Comparison of ENCODE assay signal across 15 cellular contexts in genomic region chr15:59166601-59167265, GRCh38. TPM values are rescaled to one million over a fixed set of nuclear protein-coding genes. Genes with fewer than 3 reads are reported as not detected.
DNase-seq lines count a peak whose midpoint lies in the region; ATAC-seq, FAIRE-seq and TF ChIP-seq lines count a peak whose summit lies in the region.
"Had no signal": no experiment of that assay in that cellular context is flagged by ENCODE, and none has a peak within 500 bp of the region (broad histone marks: within the 10 kb centered on the region; RNA-seq: fewer than 3 reads in every experiment).

No MANE protein-coding gene starts in this region.

- H3K4me1 Mint-ChIP-seq in activated CD4-positive, alpha-beta T cell treated with anti-CD3 and anti-CD28 coated beads, Interleukin-2, amount 10 ng/mL, durations not matched to agents 7 days and 5 days = peaks cover 34% of the 10 kb centered on the region
- H3K4me1 Mint-ChIP-seq in activated CD4-positive, alpha-beta memory T cell treated with anti-CD3 and anti-CD28 coated beads, Interleukin-2, amount 10 ng/mL, durations not matched to agents 7 days and 5 days = peaks cover 32% of the 10 kb centered on the region

- H3K36me3 ChIP-seq in keratinocyte (ENCODE audit: control insufficient read depth in 2 of 2, extremely low read depth in 1 of 2, insufficient read depth in 2 of 2, low read length in 2 of 2) = peaks cover 13 to 49% of the 10 kb centered on the region in 2 experiments
- peaks cover 9% of the 10 kb centered on the region for H3K36me3 ChIP-seq in upper lobe of right lung

- H3K36me3 Mint-ChIP-seq in activated CD4-positive, alpha-beta T cell treated with anti-CD3 and anti-CD28 coated beads, Interleukin-2, amount 10 ng/mL, durations not matched to agents 7 days and 5 days (ENCODE audit: low read depth) = peaks cover 3% of the 10 kb centered on the region
- H3K36me3 Mint-ChIP-seq in activated CD4-positive, alpha-beta memory T cell treated with anti-CD3 and anti-CD28 coated beads, Interleukin-2, amount 10 ng/mL, durations not matched to agents 7 days and 5 days (ENCODE audit: low read depth) = peaks cover 8% of the 10 kb centered on the region
- H3K36me3 Mint-ChIP-seq: activated naive CD4-positive, alpha-beta T cell treated with anti-CD3 and anti-CD28 coated beads, Interleukin-2, amount 50 U/mL, for 72 hours had no signal

- CTCF ChIA-PET in activated CD4-positive, alpha-beta T cell treated with anti-CD3 and anti-CD28 coated beads, Interleukin-2, amount 10 ng/mL, durations not matched to agents 7 days and 5 days (lab: Charles Lee) = interaction anchor here (1.5 to 1.7 kb wide), 2 partner anchors 12 to 15 kb away, joined by 3 to 5 read pairs; no protein-coding TSS in a partner anchor
- CTCF ChIA-PET in activated CD4-positive, alpha-beta memory T cell treated with anti-CD3 and anti-CD28 coated beads, Interleukin-2, amount 10 ng/mL, durations not matched to agents 7 days and 5 days (lab: Charles Lee) = interaction anchor here (0.6 to 2.4 kb wide), 5 partner anchors 8 to 366 kb away, joined by 3 to 11 read pairs (median 4); no protein-coding TSS in a partner anchor

- H3K27ac Mint-ChIP-seq in activated CD4-positive, alpha-beta T cell treated with anti-CD3 and anti-CD28 coated beads, Interleukin-2, amount 10 ng/mL, durations not matched to agents 7 days and 5 days = peak overlapping the region; percentile 58
- H3K27ac Mint-ChIP-seq in activated CD4-positive, alpha-beta memory T cell treated with anti-CD3 and anti-CD28 coated beads, Interleukin-2, amount 10 ng/mL, durations not matched to agents 7 days and 5 days = no peak overlapping the region
- H3K27ac Mint-ChIP-seq: IgD-negative memory B cell had no signal

- no peak for DNase-seq in activated CD4-positive, alpha-beta T cell treated with anti-CD3 and anti-CD28 coated beads, Interleukin-2, amount 10 ng/mL, durations not matched to agents 7 days and 5 days
- DNase-seq in activated CD4-positive, alpha-beta T cell treated with anti-CD3 and anti-CD28 coated beads, Interleukin-2, amount 50 U/mL, for 1 hour = no peak
- DNase-seq in keratinocyte (ENCODE audit: low read depth, low spot score) (no peak), upper lobe of right lung (peak; percentile 60), DMS 273 treated with DMSO at 0.1 percent for 48 hours (lab: John Stamatoyannopoulos, UW) (no peak)
- no peak for DNase-seq in activated CD4-positive, alpha-beta memory T cell treated with anti-CD3 and anti-CD28 coated beads, Interleukin-2, amount 10 ng/mL, durations not matched to agents 7 days and 5 days
- DNase-seq: ACHN; NCI-H1694; NK-92 treated with Interleukin-12 subunit alpha and Interleukin-12 subunit beta, amount 100 ng/mL, for 24 hours had no signal

- H3K4me3 ChIP-seq in keratinocyte (ENCODE audit: control insufficient read depth in 2 of 3, extremely low read depth in 1 of 3, insufficient read depth in 2 of 3, low read depth in 1 of 3, low read length in 3 of 3) = no peak overlapping the region
- H3K4me3 ChIP-seq in upper lobe of right lung = no peak overlapping the region
- H3K4me3 ChIP-seq: tibial nerve had no signal

- dilution Hi-C loops in keratinocyte (cut with MboI; ENCODE audit: extremely low pct_ligation_motif_present, low sequenced_read_pairs) = no loop called here

- H3K27ac ChIP-seq in VCaP (peak overlapping the region; percentile 15; the same call in 1 of the 2 replicates), keratinocyte (ENCODE audit: control insufficient read depth, insufficient read depth, low read length) (peak overlapping the region; percentile 86), upper lobe of right lung (peak overlapping the region; percentile 68)

- H3K27me3 ChIP-seq in keratinocyte (ENCODE audit: control insufficient read depth, extremely low read depth, insufficient read depth, low read length) (no peaks in the 10 kb centered on the region), upper lobe of right lung (no peaks in the 10 kb centered on the region)
- H3K27me3 ChIP-seq: tibial nerve had no signal

- POLR2A ChIA-PET in activated CD4-positive, alpha-beta T cell treated with anti-CD3 and anti-CD28 coated beads, Interleukin-2, amount 10 ng/mL, durations not matched to agents 7 days and 5 days (lab: Charles Lee) = no interaction called here
- POLR2A ChIA-PET in activated CD4-positive, alpha-beta memory T cell treated with anti-CD3 and anti-CD28 coated beads, Interleukin-2, amount 10 ng/mL, durations not matched to agents 7 days and 5 days (lab: Charles Lee) = interaction anchor here (1.0 kb wide), 1 partner anchor 8 kb away, joined by 3 read pairs; no protein-coding TSS in a partner anchor

- no peak overlapping the region for H3K4me3 Mint-ChIP-seq in activated CD4-positive, alpha-beta T cell treated with anti-CD3 and anti-CD28 coated beads, Interleukin-2, amount 10 ng/mL, durations not matched to agents 7 days and 5 days
- no peak overlapping the region for H3K4me3 Mint-ChIP-seq in activated CD4-positive, alpha-beta memory T cell treated with anti-CD3 and anti-CD28 coated beads, Interleukin-2, amount 10 ng/mL, durations not matched to agents 7 days and 5 days
- H3K4me3 Mint-ChIP-seq: IgD-negative memory B cell had no signal

- TF ChIP-seq CTCF in VCaP (conservative IDR thresholded peaks at IDR 0.05) = no peak
- no peak for TF ChIP-seq CTCF in keratinocyte (optimal IDR thresholded peaks at IDR 0.05 in 1 of 3, IDR thresholded peaks at IDR 0.05 in 1 of 3, conservative IDR thresholded peaks at IDR 0.05 in 1 of 3; ENCODE audit: extremely low read depth in 1 of 3, insufficient read depth in 2 of 3, low read length in 3 of 3)
- TF ChIP-seq CTCF in upper lobe of right lung (IDR thresholded peaks at IDR 0.05) = no peak

- no peaks in the 10 kb centered on the region for H3K79me2 ChIP-seq in keratinocyte (ENCODE audit: control insufficient read depth, insufficient read depth, low read length)

- peak overlapping the region; percentile 45 for H3K9ac ChIP-seq in keratinocyte (ENCODE audit: control insufficient read depth, extremely low read depth, insufficient read depth, low read length)

- no peak overlapping the region for H2AFZ ChIP-seq in keratinocyte (ENCODE audit: control insufficient read depth, low read length)

- H3K4me1 ChIP-seq in keratinocyte (ENCODE audit: control insufficient read depth, extremely low read depth, insufficient read depth, low read length) = peaks cover 70% of the 10 kb centered on the region
- peaks cover 15% of the 10 kb centered on the region for H3K4me1 ChIP-seq in upper lobe of right lung

- H3K9me3 ChIP-seq in keratinocyte (ENCODE audit: control insufficient read depth, low read depth, low read length) (no peaks in the 10 kb centered on the region), upper lobe of right lung (no peaks in the 10 kb centered on the region)
- H3K9me3 ChIP-seq: tibial nerve had no signal

- intact Hi-C loops in upper lobe of right lung (cut with DNase I) = no loop called here

- H3K9me3 Mint-ChIP-seq in activated CD4-positive, alpha-beta T cell treated with anti-CD3 and anti-CD28 coated beads, Interleukin-2, amount 10 ng/mL, durations not matched to agents 7 days and 5 days = peaks cover 3% of the 10 kb centered on the region
- H3K9me3 Mint-ChIP-seq in activated CD4-positive, alpha-beta memory T cell treated with anti-CD3 and anti-CD28 coated beads, Interleukin-2, amount 10 ng/mL, durations not matched to agents 7 days and 5 days = no peaks in the 10 kb centered on the region
- H3K9me3 Mint-ChIP-seq: activated naive CD4-positive, alpha-beta T cell treated with anti-CD3 and anti-CD28 coated beads, Interleukin-2, amount 50 U/mL, for 72 hours; IgD-negative memory B cell had no signal

- ATAC-seq in upper lobe of right lung (peak; percentile 53), HG03175 (IDR thresholded peaks at IDR 0.05; ENCODE audit: unreplicated experiment) (no peak)
- ATAC-seq: activated naive CD4-positive, alpha-beta T cell treated with anti-CD3 and anti-CD28 coated beads, Interleukin-2, amount 50 U/mL, for 72 hours had no signal

- H3K4me2 ChIP-seq in keratinocyte (ENCODE audit: control insufficient read depth, extremely low read depth, insufficient read depth, low read depth, low read length) = peak overlapping the region; percentile 71

- peaks cover 3% of the 10 kb centered on the region for H3K9me1 ChIP-seq in keratinocyte (ENCODE audit: control insufficient read depth, extremely low read depth, insufficient read depth, low read length)

- H4K20me1 ChIP-seq in keratinocyte (ENCODE audit: control insufficient read depth, extremely low read depth, insufficient read depth, low read length) = no peaks in the 10 kb centered on the region

- peak; percentile 5 for FAIRE-seq in keratinocyte (lab: Jason Lieb, UNC)

- H3K27me3 Mint-ChIP-seq in activated CD4-positive, alpha-beta T cell treated with anti-CD3 and anti-CD28 coated beads, Interleukin-2, amount 10 ng/mL, durations not matched to agents 7 days and 5 days = no peaks in the 10 kb centered on the region
- no peaks in the 10 kb centered on the region for H3K27me3 Mint-ChIP-seq in activated CD4-positive, alpha-beta memory T cell treated with anti-CD3 and anti-CD28 coated beads, Interleukin-2, amount 10 ng/mL, durations not matched to agents 7 days and 5 days
- H3K27me3 Mint-ChIP-seq: IgD-negative memory B cell had no signal

RNA-seq across cellular contexts. Expression of gene LDHAL6B, which starts 39.9 kb away (rescaled TPM):
- not detected for total RNA-seq in activated CD4-positive, alpha-beta T cell treated with anti-CD3 and anti-CD28 coated beads, Interleukin-2, amount 10 ng/mL, durations not matched to agents 7 days and 5 days
- polyA plus RNA-seq in keratinocyte = not detected in 3 replicates
- not detected for polyA plus RNA-seq in keratinocyte (2011; ENCODE audit: low read depth)
- not detected in 2 replicates for polyA plus RNA-seq in keratinocyte (2011; cell fraction: cytosol; rRNA removed)
- not detected in 2 replicates for polyA plus RNA-seq in keratinocyte (2011; cell fraction: nucleus; rRNA removed)
- polyA plus RNA-seq in keratinocyte (2012; ENCODE audit: low replicate concordance) = 0.68 TPM in 1 of 2 replicates, not detected in the other
- polyA minus RNA-seq in keratinocyte = not detected in 3 replicates
- polyA minus RNA-seq in keratinocyte (2011; cell fraction: cytosol; rRNA and poly(A)+ RNA removed) = not detected
- not detected in 2 replicates for polyA minus RNA-seq in keratinocyte (2011; cell fraction: nucleus; rRNA and poly(A)+ RNA removed)
- total RNA-seq in upper lobe of right lung = not detected
- not detected for total RNA-seq in activated CD4-positive, alpha-beta memory T cell treated with anti-CD3 and anti-CD28 coated beads, Interleukin-2, amount 10 ng/mL, durations not matched to agents 7 days and 5 days
- total RNA-seq: activated naive CD4-positive, alpha-beta T cell treated with anti-CD3 and anti-CD28 coated beads, Interleukin-2, amount 50 U/mL, for 72 hours; osteocyte; tibial nerve had no signal
- polyA plus RNA-seq: IgD-negative memory B cell had no signal

Comparison
In these comparisons a context has a peak if more than half of its experiments do, and no peak if none do; other contexts are left out.
1. H3K27ac ChIP-seq: peak in every context shown above with its lines; median percentile 86 in keratinocyte; 68 in upper lobe of right lung; 15 in VCaP.